In the genomic region with DNA sequence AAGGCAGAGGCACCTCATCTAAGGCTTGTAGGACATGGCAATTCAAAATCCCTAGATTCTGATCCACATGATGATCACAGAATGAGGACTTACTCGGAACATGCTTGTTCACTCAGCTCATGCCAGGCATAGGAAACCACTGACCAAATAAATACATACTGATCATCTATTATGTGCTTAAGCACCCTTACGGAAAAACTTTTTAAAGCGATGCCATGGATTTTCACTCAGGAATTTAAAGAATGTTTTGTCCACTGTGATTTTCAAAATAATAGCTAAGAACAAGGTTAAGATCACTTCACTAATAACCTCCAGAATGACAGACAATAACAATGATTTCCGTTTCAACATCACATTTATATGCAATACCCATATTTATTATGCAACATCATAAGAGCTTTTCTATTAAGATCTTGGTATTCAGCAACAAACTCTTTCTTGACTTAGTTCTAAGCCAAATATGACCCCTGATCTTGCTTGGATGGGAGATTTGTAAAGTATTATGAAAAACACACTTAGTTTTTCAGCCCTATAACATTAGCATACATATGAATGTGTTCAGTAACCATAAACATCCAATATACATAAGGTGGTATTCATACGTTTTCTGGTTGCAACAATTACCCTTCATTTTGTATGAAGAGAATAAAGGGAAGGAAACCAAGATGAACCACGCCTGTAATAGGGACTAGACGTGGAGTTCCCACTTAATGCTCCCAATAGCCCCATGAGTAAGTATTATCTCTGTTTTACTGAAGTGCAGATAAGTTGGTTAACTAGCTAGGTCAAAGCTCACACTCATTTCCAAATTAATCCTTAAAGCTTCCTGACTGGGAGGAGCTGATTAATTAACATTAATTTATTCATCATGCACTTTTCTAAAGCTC, we compare ENCODE assay signal across 17 cellular contexts. TPM values are rescaled to one million over a fixed set of nuclear protein-coding genes. Genes with fewer than 3 reads are reported as not detected.
DNase-seq lines count a peak whose midpoint lies in the region; ATAC-seq and FAIRE-seq lines count a peak whose summit lies in the region.
"Had no signal": no experiment of that assay in that cellular context is flagged by ENCODE, and none has a peak within 500 bp of the region (broad histone marks: within the 10 kb centered on the region; RNA-seq: fewer than 3 reads in every experiment).

No MANE protein-coding gene starts in this region.

- peaks cover 5 to 23% (median 19%) of the 10 kb centered on the region in 7 donors for H3K4me1 Mint-ChIP-seq in naive thymus-derived CD4-positive, alpha-beta T cell

- peaks cover 14% of the 10 kb centered on the region for H3K79me2 ChIP-seq in ACC112 (ENCODE audit: control insufficient read depth, insufficient read depth, low read length, unreplicated experiment)

- H3K4me3 ChIP-seq in ACC112 (ENCODE audit: low read depth, low read length), result peak overlapping the region; percentile 94; the same call in 1 of the 2 replicates
- H3K4me3 ChIP-seq in naive thymus-derived CD4-positive, alpha-beta T cell (ENCODE audit: low read length), result no peak overlapping the region
- H3K4me3 ChIP-seq: GM12878 had no signal

- H3K9me3 Mint-ChIP-seq in naive thymus-derived CD4-positive, alpha-beta T cell, result no peaks in the 10 kb centered on the region
- H3K9me3 Mint-ChIP-seq: activated naive CD4-positive, alpha-beta T cell treated with anti-CD3 and anti-CD28 coated beads for 36 hours; H9 had no signal

- peaks cover 4 to 55% (median 11%) of the 10 kb centered on the region in 5 donors for H3K27me3 Mint-ChIP-seq in naive thymus-derived CD4-positive, alpha-beta T cell

- peak overlapping the region in 5 of 10 donors; percentile 25 to 84 (median 80) for H3K4me3 Mint-ChIP-seq in naive thymus-derived CD4-positive, alpha-beta T cell
- H3K4me3 Mint-ChIP-seq: activated naive CD4-positive, alpha-beta T cell treated with anti-CD3 and anti-CD28 coated beads for 36 hours had no signal

- H3K27ac Mint-ChIP-seq in naive thymus-derived CD4-positive, alpha-beta T cell, result no peak overlapping the region
- H3K27ac Mint-ChIP-seq: activated naive CD4-positive, alpha-beta T cell treated with anti-CD3 and anti-CD28 coated beads for 36 hours; H9 had no signal

- no peak overlapping the region for H2AFZ ChIP-seq in ACC112 (ENCODE audit: low read length, unreplicated experiment)

- POLR2A ChIA-PET in naive thymus-derived CD4-positive, alpha-beta T cell (lab: Charles Lee), result interaction anchor here (1.3 kb wide), 1 partner anchor 84 kb away, joined by 4 read pairs; the partner anchor contains the start of gene MARCHF7

- H3K36me3 Mint-ChIP-seq in naive thymus-derived CD4-positive, alpha-beta T cell, result peaks cover 0 to 12% (median 0%) of the 10 kb centered on the region in 5 donors

- no peaks in the 10 kb centered on the region for H3K36me3 ChIP-seq in ACC112 (ENCODE audit: insufficient read depth, low read length)
- H3K36me3 ChIP-seq in naive thymus-derived CD4-positive, alpha-beta T cell (ENCODE audit: control insufficient read depth in 2 of 3, insufficient read depth in 3 of 3, low read length in 3 of 3), result no peaks in the 10 kb centered on the region

- peaks cover 20% of the 10 kb centered on the region for H3K4me1 ChIP-seq in ACC112 (ENCODE audit: control insufficient read depth, insufficient read depth, low read length, unreplicated experiment)
- H3K4me1 ChIP-seq in naive thymus-derived CD4-positive, alpha-beta T cell (ENCODE audit: control insufficient read depth in 2 of 2, insufficient read depth in 2 of 2, low read length in 2 of 2), result peaks cover 0 to 11% of the 10 kb centered on the region in 2 donors

- DNase-seq in NCI-H82 (lab: John Stamatoyannopoulos, UW) (peak; percentile 73), dermis blood vessel endothelial cell (peak; percentile 48), urothelium cell line (ENCODE audit: low spot score) (no peak), GOT3 (lab: John Stamatoyannopoulos, UW) (no peak)
- DNase-seq in naive thymus-derived CD4-positive, alpha-beta T cell, result no peak
- DNase-seq: activated CD8-positive, alpha-beta memory T cell treated with anti-CD3 and anti-CD28 coated beads for 24 hours; activated naive CD4-positive, alpha-beta T cell treated with anti-CD3 and anti-CD28 coated beads for 36 hours; cerebellar nuclear complex; DMS79 treated with DMSO at 0.1 percent for 48 hours; H9; NCI-H1092; NCI-H446 treated with DMSO at 0.1 percent for 48 hours had no signal

- intact Hi-C loops in naive thymus-derived CD4-positive, alpha-beta T cell (cut with micrococcal nuclease), result loop anchor here in 1 of 2 donors (10.0 kb wide), 1 partner anchor 181 kb away; the partner anchor contains the start of gene BAZ2B

- no peaks in the 10 kb centered on the region for H3K9me3 ChIP-seq in naive thymus-derived CD4-positive, alpha-beta T cell (ENCODE audit: control insufficient read depth in 2 of 3, low read length in 3 of 3)

- H3K27me3 ChIP-seq in ACC112 (ENCODE audit: insufficient read depth, low read length), result no peaks in the 10 kb centered on the region
- H3K27me3 ChIP-seq in naive thymus-derived CD4-positive, alpha-beta T cell (ENCODE audit: control insufficient read depth in 2 of 2, insufficient read depth in 2 of 2, low read length in 2 of 2), result no peaks in the 10 kb centered on the region

- CTCF ChIA-PET in naive thymus-derived CD4-positive, alpha-beta T cell (lab: Charles Lee), result no interaction called here

- ATAC-seq in naive thymus-derived CD4-positive, alpha-beta T cell, result peak; percentile 34
- ATAC-seq in GM19467 (IDR thresholded peaks at IDR 0.05; ENCODE audit: unreplicated experiment) (no peak), HG03196 (IDR thresholded peaks at IDR 0.05; ENCODE audit: unreplicated experiment) (no peak)
- ATAC-seq: GM12878 had no signal

- H3K27ac ChIP-seq in ACC112 (ENCODE audit: low read depth, low read length), result no peak overlapping the region
- no peak overlapping the region for H3K27ac ChIP-seq in naive thymus-derived CD4-positive, alpha-beta T cell (ENCODE audit: low read depth, low read length)

- no peak for FAIRE-seq in urothelium cell line (lab: Jason Lieb, UNC)
- FAIRE-seq: GM12878, islet of Langerhans had no signal

RNA-seq across cellular contexts. Expression of gene CD302, which starts 2.0 kb away (rescaled TPM):
- 13.4 and 19.2 TPM in 2 replicates for total RNA-seq in dermis blood vessel endothelial cell
- total RNA-seq in naive thymus-derived CD4-positive, alpha-beta T cell, result 10 to 100 TPM in 1 of 5 experiments, 1 to 10 TPM in 3, under 1 TPM in 1; 0.63 to 30.5 (median 1.3) TPM
- under 1 TPM; 0.35 to 0.47 TPM for polyA plus RNA-seq in naive thymus-derived CD4-positive, alpha-beta T cell

Comparison
In these comparisons a context has a peak if more than half of its experiments do, and no peak if none do; other contexts are left out.
1. DNase-seq: peak in NCI-H82 (single experiment) and dermis blood vessel endothelial cell (single experiment); none in naive thymus-derived CD4-positive, alpha-beta T cell (0 of 9), urothelium cell line (single experiment) and GOT3 (single experiment).